17 cellular contexts compared by ENCODE assay signal in genomic region chr1:58983633-58984301, GRCh38.
DNase-seq lines count a peak whose midpoint lies in the region; ATAC-seq, FAIRE-seq and TF ChIP-seq lines count a peak whose summit lies in the region.
"Had no signal": no experiment of that assay in that cellular context is flagged by ENCODE, and none has a peak within 500 bp of the region (broad histone marks: within the 10 kb centered on the region; RNA-seq: fewer than 3 reads in every experiment).

No MANE protein-coding gene starts in this region.

- H3K27me3 Mint-ChIP-seq in mesothelial cell of epicardium (ENCODE audit: low read depth) = no peaks in the 10 kb centered on the region
- H3K27me3 Mint-ChIP-seq: IgD-negative memory B cell had no signal

- TF ChIP-seq CTCF in IMR-90 (conservative IDR thresholded peaks at IDR 0.05; ENCODE audit: low read depth, low read length) = no peak
- TF ChIP-seq CTCF in mesothelial cell of epicardium (IDR thresholded peaks at IDR 0.05; ENCODE audit: unreplicated experiment) = no peak
- TF ChIP-seq CTCF in pancreas (IDR thresholded peaks at IDR 0.05) = no peak

- no peak overlapping the region for H2AFZ ChIP-seq in IMR-90 (replicated peaks; ENCODE audit: low read length, poor library complexity)
- H2AFZ ChIP-seq: GM23248 had no signal

- no peaks in the 10 kb centered on the region for H3K36me3 ChIP-seq in IMR-90 (ENCODE audit: control insufficient read depth, insufficient read depth, low read length)
- no peaks in the 10 kb centered on the region for H3K36me3 ChIP-seq in pancreas

- H3K9me3 Mint-ChIP-seq in mesothelial cell of epicardium = no peaks in the 10 kb centered on the region
- H3K9me3 Mint-ChIP-seq: IgD-negative memory B cell had no signal

- H3K79me1 ChIP-seq in IMR-90 (ENCODE audit: low read depth in 1 of 2, low read length in 2 of 2) = no peaks in the 10 kb centered on the region

- no peak overlapping the region for H3K4ac ChIP-seq in IMR-90 (ENCODE audit: low read depth, low read length)

- POLR2A ChIA-PET in IMR-90 (lab: Charles Lee; ENCODE audit: unreplicated experiment) = no interaction called here

- no peak overlapping the region for H2AK9ac ChIP-seq in IMR-90 (replicated peaks; ENCODE audit: low read depth, low read length, poor library complexity)

- H3K4me2 ChIP-seq in IMR-90 (ENCODE audit: low read depth, low read length) = no peak overlapping the region

- no TSS peak for BruUV-seq in IMR-90 (replicated peaks; lab: Mats Ljungman, UMichigan)

- H2BK15ac ChIP-seq in IMR-90 (ENCODE audit: low read depth, low read length) = no peak overlapping the region

- H3K56ac ChIP-seq in IMR-90 (ENCODE audit: extremely low read depth, insufficient read depth, low read length) = no peak overlapping the region

- H2BK5ac ChIP-seq in IMR-90 (ENCODE audit: low read depth, low read length, poor library complexity, severe bottlenecking) = no peak overlapping the region

- H2BK20ac ChIP-seq in IMR-90 (ENCODE audit: low read depth, low read length) = no peak overlapping the region

- WGBS in IMR-90 (ENCODE audit: extremely low coverage in 2 of 2, insufficient read length in 1 of 2), 2 experiments = no CpG with 5 or more reads among the region's 2 CpGs
- WGBS in pancreas, 2 donors = 52 to 53% methylated on average over 2 of the region's 2 CpGs

- H3K9me3 ChIP-seq in IMR-90 (ENCODE audit: control insufficient read depth, insufficient read depth, low read length) (no peaks in the 10 kb centered on the region), pancreas (no peaks in the 10 kb centered on the region)
- H3K9me3 ChIP-seq: A549 had no signal

- no peak for TF ChIP-seq RAD21 in IMR-90 (IDR thresholded peaks at IDR 0.05; ENCODE audit: low read length)

- H3K14ac ChIP-seq in IMR-90 (replicated peaks; ENCODE audit: low read depth, low read length) = no peak overlapping the region

- no peak overlapping the region for H4K8ac ChIP-seq in IMR-90 (ENCODE audit: low read depth in 2 of 2, low read length in 2 of 2)

- no peak overlapping the region for H2BK120ac ChIP-seq in IMR-90 (ENCODE audit: low read depth, low read length)

- in situ Hi-C loops in IMR-90 (cut with MboI; ENCODE audit: low sequenced_read_pairs) = no loop called here

- no peak overlapping the region for H3K4me3 Mint-ChIP-seq in mesothelial cell of epicardium
- H3K4me3 Mint-ChIP-seq: IgD-negative memory B cell had no signal

- intact Hi-C loops in IMR-90 (cut with micrococcal nuclease) = loop anchor here (5.0 kb wide), 1 partner anchor 66 kb away; no protein-coding TSS in a partner anchor
- intact Hi-C loops in pancreas (cut with DNase I) = loop anchor here in 1 of 3 donors (10.0 kb wide), 1 partner anchor 61 kb away; no protein-coding TSS in a partner anchor

- FAIRE-seq in pancreas (lab: Jason Lieb, UNC) = no peak
- FAIRE-seq: A549 had no signal

- H3K9ac ChIP-seq in IMR-90 (ENCODE audit: low read depth, low read length) = no peak overlapping the region
- H3K9ac ChIP-seq: GM23248 had no signal

- no peak overlapping the region for H3K27ac ChIP-seq in IMR-90 (ENCODE audit: insufficient read depth, low read length)
- H3K27ac ChIP-seq in pancreas = no peak overlapping the region
- H3K27ac ChIP-seq: A549, C4-2B, GM23248, RWPE1 had no signal

- H3K36me3 Mint-ChIP-seq in mesothelial cell of epicardium = no peaks in the 10 kb centered on the region
- H3K36me3 Mint-ChIP-seq: IgD-negative memory B cell had no signal

- H3K9me1 ChIP-seq in IMR-90 (ENCODE audit: insufficient read depth, low read length) = no peaks in the 10 kb centered on the region

- peak overlapping the region; percentile 80 for H3K27ac Mint-ChIP-seq in mesothelial cell of epicardium
- H3K27ac Mint-ChIP-seq: IgD-negative memory B cell had no signal

- no peak overlapping the region for H4K91ac ChIP-seq in IMR-90 (ENCODE audit: insufficient read depth, low read depth, low read length)

- ATAC-seq in IMR-90 (ENCODE audit: low read depth) (no peak), SK-N-SH treated with all-trans-retinoic acid at 6 μM for 48 hours (peak; percentile 22; the same call in 2 of the 3 replicates), HG02588 (IDR thresholded peaks at IDR 0.05; ENCODE audit: unreplicated experiment) (no peak), pancreas (no peak), HG03045 (IDR thresholded peaks at IDR 0.05; ENCODE audit: unreplicated experiment) (no peak)
- ATAC-seq: A549 had no signal

- dilution Hi-C loops in IMR-90 (cut with HindIII; ENCODE audit: low sequenced_read_pairs, unreplicated experiment) = no loop called here

- DNase-seq in IMR-90 (no peak), fibroblast of the conjunctiva (ENCODE audit: low read depth) (peak; percentile 28), mesothelial cell of epicardium (ENCODE audit: low spot score in 2 of 2, unreplicated experiment in 2 of 2) (no peak), HUDEP-2 (lab: John Stamatoyannopoulos, UW; ENCODE audit: unreplicated experiment in 76 of 76) (no peak), pancreas (no peak)
- DNase-seq: NCI-H1417 treated with DMSO at 0.1 percent for 48 hours; NCI-H524; NK-92 treated with Interleukin-12 subunit alpha and Interleukin-12 subunit beta, amount 100 ng/mL, for 24 hours; OCI-M1 had no signal

- no peak overlapping the region for H3K18ac ChIP-seq in IMR-90 (ENCODE audit: low read depth, low read length)

- no peak overlapping the region for H3K23ac ChIP-seq in IMR-90 (ENCODE audit: low read depth, low read length)

- H3K4me3 ChIP-seq in IMR-90 (ENCODE audit: insufficient read depth, low read depth, low read length) = no peak overlapping the region
- no peak overlapping the region for H3K4me3 ChIP-seq in pancreas
- H3K4me3 ChIP-seq: A549, GM23248 had no signal

- H3K4me1 ChIP-seq in IMR-90 (ENCODE audit: control insufficient read depth, insufficient read depth, low read length) (peaks cover 7% of the 10 kb centered on the region; the same call in 1 of the 2 replicates), pancreas (peaks cover 11 to 12% (median 11%) of the 10 kb centered on the region in 3 donors)

- no peaks in the 10 kb centered on the region for H4K20me1 ChIP-seq in IMR-90 (ENCODE audit: insufficient read depth, low read length)

- no peaks in the 10 kb centered on the region; the same call in 1 of the 2 replicates for H3K27me3 ChIP-seq in IMR-90 (ENCODE audit: control insufficient read depth, insufficient read depth, low read length)
- no peaks in the 10 kb centered on the region for H3K27me3 ChIP-seq in pancreas

- H3K4me1 Mint-ChIP-seq in mesothelial cell of epicardium = peaks cover 53% of the 10 kb centered on the region

- no peak overlapping the region for H4K5ac ChIP-seq in IMR-90 (ENCODE audit: low read depth, low read length)

- TF ChIP-seq POLR2A in IMR-90 (IDR thresholded peaks at IDR 0.05; ENCODE audit: low read depth, low read length) = no peak

- CTCF ChIA-PET in IMR-90 (lab: Yijun Ruan, JAX) = no interaction called here

- no peak overlapping the region for H2AK5ac ChIP-seq in IMR-90 (ENCODE audit: low read depth, low read length)

TF ChIP-seq in IMR-90, 13 proteins besides CTCF, POLR2A, EP300 and RAD21:
- TF ChIP-seq MXI1 (IDR thresholded peaks at IDR 0.05; ENCODE audit: borderline replicate concordance, low read depth, low read length) = no peak
- peak; percentile 32; the same call in 1 of the 2 replicates for TF ChIP-seq MAFK (IDR thresholded peaks at IDR 0.05; ENCODE audit: low read depth, low read length)

TF ChIP-seq in SK-N-SH treated with all-trans-retinoic acid at 6 μM for 48 hours, 23 proteins besides CTCF, POLR2A, EP300 and RAD21 (continues in another document):
- TF ChIP-seq ZNF8 (CRISPR knock-in tag; IDR thresholded peaks at IDR 0.05) (no peak), ARNTL (CRISPR knock-in tag; IDR thresholded peaks at IDR 0.05; ENCODE audit: borderline replicate concordance, low read depth) (no peak), GLIS3 (CRISPR knock-in tag; IDR thresholded peaks at IDR 0.05) (no peak), ESRRG (CRISPR knock-in tag; IDR thresholded peaks at IDR 0.05) (no peak), ZFP30 (CRISPR knock-in tag; IDR thresholded peaks at IDR 0.05) (no peak), SNAI2 (CRISPR knock-in tag; IDR thresholded peaks at IDR 0.05) (no peak), RARB (CRISPR knock-in tag; IDR thresholded peaks at IDR 0.05) (no peak)
- TF ChIP-seq, protein P1, sequence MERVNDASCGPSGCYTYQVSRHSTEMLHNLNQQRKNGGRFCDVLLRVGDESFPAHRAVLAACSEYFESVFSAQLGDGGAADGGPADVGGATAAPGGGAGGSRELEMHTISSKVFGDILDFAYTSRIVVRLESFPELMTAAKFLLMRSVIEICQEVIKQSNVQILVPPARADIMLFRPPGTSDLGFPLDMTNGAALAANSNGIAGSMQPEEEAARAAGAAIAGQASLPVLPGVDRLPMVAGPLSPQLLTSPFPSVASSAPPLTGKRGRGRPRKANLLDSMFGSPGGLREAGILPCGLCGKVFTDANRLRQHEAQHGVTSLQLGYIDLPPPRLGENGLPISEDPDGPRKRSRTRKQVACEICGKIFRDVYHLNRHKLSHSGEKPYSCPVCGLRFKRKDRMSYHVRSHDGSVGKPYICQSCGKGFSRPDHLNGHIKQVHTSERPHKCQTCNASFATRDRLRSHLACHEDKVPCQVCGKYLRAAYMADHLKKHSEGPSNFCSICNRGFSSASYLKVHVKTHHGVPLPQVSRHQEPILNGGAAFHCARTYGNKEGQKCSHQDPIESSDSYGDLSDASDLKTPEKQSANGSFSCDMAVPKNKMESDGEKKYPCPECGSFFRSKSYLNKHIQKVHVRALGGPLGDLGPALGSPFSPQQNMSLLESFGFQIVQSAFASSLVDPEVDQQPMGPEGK (CRISPR knock-in tag; IDR thresholded peaks at IDR 0.05; ENCODE audit: borderline replicate concordance) = no peak
- TF ChIP-seq, protein P2, sequence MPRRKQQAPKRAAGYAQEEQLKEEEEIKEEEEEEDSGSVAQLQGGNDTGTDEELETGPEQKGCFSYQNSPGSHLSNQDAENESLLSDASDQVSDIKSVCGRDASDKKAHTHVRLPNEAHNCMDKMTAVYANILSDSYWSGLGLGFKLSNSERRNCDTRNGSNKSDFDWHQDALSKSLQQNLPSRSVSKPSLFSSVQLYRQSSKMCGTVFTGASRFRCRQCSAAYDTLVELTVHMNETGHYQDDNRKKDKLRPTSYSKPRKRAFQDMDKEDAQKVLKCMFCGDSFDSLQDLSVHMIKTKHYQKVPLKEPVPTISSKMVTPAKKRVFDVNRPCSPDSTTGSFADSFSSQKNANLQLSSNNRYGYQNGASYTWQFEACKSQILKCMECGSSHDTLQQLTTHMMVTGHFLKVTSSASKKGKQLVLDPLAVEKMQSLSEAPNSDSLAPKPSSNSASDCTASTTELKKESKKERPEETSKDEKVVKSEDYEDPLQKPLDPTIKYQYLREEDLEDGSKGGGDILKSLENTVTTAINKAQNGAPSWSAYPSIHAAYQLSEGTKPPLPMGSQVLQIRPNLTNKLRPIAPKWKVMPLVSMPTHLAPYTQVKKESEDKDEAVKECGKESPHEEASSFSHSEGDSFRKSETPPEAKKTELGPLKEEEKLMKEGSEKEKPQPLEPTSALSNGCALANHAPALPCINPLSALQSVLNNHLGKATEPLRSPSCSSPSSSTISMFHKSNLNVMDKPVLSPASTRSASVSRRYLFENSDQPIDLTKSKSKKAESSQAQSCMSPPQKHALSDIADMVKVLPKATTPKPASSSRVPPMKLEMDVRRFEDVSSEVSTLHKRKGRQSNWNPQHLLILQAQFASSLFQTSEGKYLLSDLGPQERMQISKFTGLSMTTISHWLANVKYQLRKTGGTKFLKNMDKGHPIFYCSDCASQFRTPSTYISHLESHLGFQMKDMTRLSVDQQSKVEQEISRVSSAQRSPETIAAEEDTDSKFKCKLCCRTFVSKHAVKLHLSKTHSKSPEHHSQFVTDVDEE (CRISPR knock-in tag; IDR thresholded peaks at IDR 0.05) = no peak
